ENCODE assay signal across 8 cellular contexts in genomic region chr12:6335451-6336078, GRCh38. TPM values are rescaled to one million over a fixed set of nuclear protein-coding genes. Genes with fewer than 3 reads are reported as not detected.
A peak's percentile ranks its signal among the peaks of the same experiment; 100 is the strongest.
DNase-seq lines count a peak whose midpoint lies in the region; ATAC-seq and TF ChIP-seq lines count a peak whose summit lies in the region.

No MANE protein-coding gene starts in this region.

- DNase-seq in Calu3: peak; percentile 80
- DNase-seq in KG1 (lab: John Stamatoyannopoulos, UW): peak; percentile 60
- DNase-seq in activated CD4-positive, alpha-beta T cell treated with anti-CD3 and anti-CD28 coated beads for 24 hours (ENCODE audit: low read depth in 2 of 2): peak; percentile 72 to 76
- peak; percentile 73 for DNase-seq in dedifferentiated amniotic fluid mesenchymal stem cell (ENCODE audit: extremely low spot score)
- peak; percentile 87 for DNase-seq in lower lobe of right lung
- DNase-seq in stimulated activated CD8-positive, alpha-beta memory T cell treated with anti-CD3 and anti-CD28 coated beads, Interleukin-12 subunit alpha, Interleukin-12 subunit beta, amount 100 ng/mL, for 4 hours (ENCODE audit: low read depth): peak; percentile 86
- no peak for DNase-seq in NCI-H2029 treated with DMSO at 0.1 percent for 48 hours (lab: John Stamatoyannopoulos, UW)

- no peak overlapping the region for H3K27ac Mint-ChIP-seq in Calu3 (ENCODE audit: unreplicated experiment)

- intact Hi-C loops in Calu3 (cut with micrococcal nuclease; ENCODE audit: unreplicated experiment): loop anchor here (5.0 kb wide), 1 partner anchor 132 kb away; no protein-coding TSS in a partner anchor
- intact Hi-C loops in lower lobe of right lung (cut with DNase I): no loop called here

- no peaks in the 10 kb centered on the region for H3K27me3 ChIP-seq in lower lobe of right lung (ENCODE audit: low read depth)

- H3K36me3 Mint-ChIP-seq in Calu3 (ENCODE audit: insufficient read depth, unreplicated experiment): peaks cover 44% of the 10 kb centered on the region

- no peaks in the 10 kb centered on the region for H3K27me3 Mint-ChIP-seq in Calu3 (ENCODE audit: unreplicated experiment)

- no peaks in the 10 kb centered on the region for H3K9me3 ChIP-seq in lower lobe of right lung

- H3K4me1 Mint-ChIP-seq in Calu3 (ENCODE audit: low read depth, unreplicated experiment): peaks cover 46% of the 10 kb centered on the region

- ATAC-seq in GM21381 (IDR thresholded peaks at IDR 0.05; ENCODE audit: unreplicated experiment) (peak; percentile 54), lower lobe of right lung (peak; percentile 51 to 54)

- peaks cover 63% of the 10 kb centered on the region for H3K36me3 ChIP-seq in lower lobe of right lung

- peak overlapping the region; percentile 96 for H3K27ac ChIP-seq in lower lobe of right lung

- no TSS peak for BruUV-seq in Calu3 (replicated peaks; lab: Mats Ljungman, UMichigan)

- H3K4me3 ChIP-seq in lower lobe of right lung: peak overlapping the region; percentile 94

- CTCF ChIA-PET in Calu3 (lab: Charles Lee): interaction anchor here (0.6 to 3.5 kb wide), 19 partner anchors 9 to 347 kb away, joined by 3 to 25 read pairs (median 5); partner anchors contain the start of genes LTBR, SCNN1A and TAPBPL

- TF ChIP-seq CTCF in Calu3 (IDR thresholded peaks at IDR 0.05; ENCODE audit: unreplicated experiment) (no peak), lower lobe of right lung (IDR thresholded peaks at IDR 0.05) (peak; percentile 55)

- no peaks in the 10 kb centered on the region for H3K9me3 Mint-ChIP-seq in Calu3 (ENCODE audit: low read depth, unreplicated experiment)

- H3K4me1 ChIP-seq in lower lobe of right lung: peaks cover 87% of the 10 kb centered on the region

- H3K4me3 Mint-ChIP-seq in Calu3 (ENCODE audit: low read depth, unreplicated experiment): no peak overlapping the region

RNA-seq across cellular contexts. Expression of gene TNFRSF1A, which starts 6.3 kb away (rescaled TPM):
- total RNA-seq in Calu3 (2022) (76.7 and 79.3 TPM in 2 replicates), lower lobe of right lung (165 TPM)

RNA-seq across cellular contexts. Expression of gene PLEKHG6, which starts 25.1 kb away (rescaled TPM):
- total RNA-seq in Calu3 (2022) (25.1 and 32.3 TPM in 2 replicates), lower lobe of right lung (2.9 TPM)

RNA-seq across cellular contexts. Expression of gene SCNN1A, which starts 39.8 kb away (rescaled TPM):
- total RNA-seq in Calu3 (2022) (36.5 and 53.5 TPM in 2 replicates), lower lobe of right lung (156 TPM)

RNA-seq across cellular contexts. Expression of gene LTBR, which starts 48.4 kb away (rescaled TPM):
- 165 and 167 TPM in 2 replicates for total RNA-seq in Calu3 (2022)
- 122 TPM for total RNA-seq in lower lobe of right lung
